Comparison of ENCODE assay signal across 5 cellular contexts in the genomic region with DNA sequence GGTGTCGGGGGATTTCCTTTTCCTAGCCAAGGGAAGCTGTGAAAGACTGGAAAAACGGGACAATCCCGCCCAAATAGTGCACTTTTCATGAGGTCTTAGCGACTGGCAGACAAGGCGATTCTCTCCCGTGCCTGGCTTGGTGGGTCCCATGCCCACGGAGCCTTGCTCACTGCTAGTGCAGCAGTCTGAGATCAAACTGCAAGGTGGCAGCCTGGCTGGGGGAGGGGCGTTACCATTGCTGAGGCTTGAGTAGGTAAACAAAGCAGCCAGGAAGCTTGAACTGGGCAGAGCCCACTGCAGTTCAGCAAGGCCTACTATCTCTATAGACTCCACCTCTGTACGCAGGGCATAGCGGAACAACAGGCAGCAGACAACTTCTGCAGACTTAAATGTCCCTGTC. TPM values are rescaled to one million over a fixed set of nuclear protein-coding genes. Genes with fewer than 3 reads are reported as not detected.
DNase-seq lines count a peak whose midpoint lies in the region; ATAC-seq, FAIRE-seq and TF ChIP-seq lines count a peak whose summit lies in the region.
"Not testable (repeated sequence)": the region's sequence is repeated elsewhere in the genome, so short reads cannot be mapped to it uniquely, and the experiment has no call there.

No MANE protein-coding gene starts in this region.

- not testable (repeated sequence) for H3K79me2 ChIP-seq in HepG2 (ENCODE audit: insufficient read depth, low read length)

- H4K20me1 ChIP-seq in HepG2 (ENCODE audit: insufficient read depth, low read length): not testable (repeated sequence)

- in situ Hi-C loops in HepG2 (cut with HindIII; ENCODE audit: extremely low pct_ligation_motif_present, low pct_unique_long_range_greater_than_20kb): not testable (repeated sequence)

- not testable (repeated sequence) for H3K9me3 ChIP-seq in HepG2 (ENCODE audit: low read length); stomach

- POLR2A ChIA-PET in HepG2 (lab: Yijun Ruan, JAX): interaction anchor here (0.8 to 1.9 kb wide), 2 partner anchors 8 to 10 kb away, joined by 3 to 10 read pairs; no protein-coding TSS in a partner anchor

- ATAC-seq in HepG2: peak; percentile 95

- H3K4me1 ChIP-seq in HepG2 (ENCODE audit: insufficient read depth, low read length): peaks cover 46% of the 10 kb centered on the region
- H3K4me1 ChIP-seq in stomach: not testable (repeated sequence)

- peak overlapping the region in 1 of 3 experiments; percentile 41; a peak in 2 of 6 replicates for H3K4me3 ChIP-seq in HepG2 (replicated peaks in 1 of 3; ENCODE audit: insufficient read depth in 1 of 3, low read depth in 2 of 3, low read length in 3 of 3)
- H3K4me3 ChIP-seq in stomach: not testable (repeated sequence)

- TF ChIP-seq EP300 in HepG2 (IDR thresholded peaks at IDR 0.05; ENCODE audit: low read depth in 2 of 2, low read length in 2 of 2); HepG2 (CRISPR knock-in tag; IDR thresholded peaks at IDR 0.05; ENCODE audit: borderline replicate concordance); stomach (IDR thresholded peaks at IDR 0.05): not testable (repeated sequence)

- TF ChIP-seq POLR2A in HepG2 (IDR thresholded peaks at IDR 0.05; ENCODE audit: insufficient read depth in 1 of 2, low read depth in 2 of 2, low read length in 2 of 2); stomach (IDR thresholded peaks at IDR 0.05): not testable (repeated sequence)

- H3K36me3 ChIP-seq in HepG2 (replicated peaks in 1 of 2; ENCODE audit: control insufficient read depth in 1 of 2, insufficient read depth in 2 of 2, low read length in 2 of 2); stomach: not testable (repeated sequence)

- FAIRE-seq in HepG2 (lab: Jason Lieb, UNC): peak; percentile 40

- H3K9ac ChIP-seq in HepG2 (ENCODE audit: insufficient read depth, low read depth, low read length): peak overlapping the region; percentile 44; the same call in 1 of the 2 replicates

- TF ChIP-seq CTCF in HepG2 (CRISPR knock-in tag; IDR thresholded peaks at IDR 0.05); stomach (IDR thresholded peaks at IDR 0.05): not testable (repeated sequence)

- peak overlapping the region; percentile 70 for H3K4me2 ChIP-seq in HepG2 (ENCODE audit: low read depth, low read length)

- H3K27ac ChIP-seq in HepG2 (ENCODE audit: extremely low read length, insufficient read depth, low read length): peak overlapping the region; percentile 38
- H3K27ac ChIP-seq in stomach: not testable (repeated sequence)

- not testable (repeated sequence) for BruUV-seq in HepG2 (replicated peaks; lab: Mats Ljungman, UMichigan)

- TF ChIP-seq RAD21 in HepG2 (CRISPR knock-in tag; IDR thresholded peaks at IDR 0.05): not testable (repeated sequence)

- intact Hi-C loops in HepG2 (cut with micrococcal nuclease; ENCODE audit: unreplicated experiment): loop anchor here (5.0 kb wide), 1 partner anchor 41 kb away; the partner anchor contains the start of gene CCDC34
- intact Hi-C loops in stomach (cut with DNase I; ENCODE audit: low total_unique reads): not testable (repeated sequence)

- CTCF ChIA-PET in HepG2 (lab: Yijun Ruan, JAX; ENCODE audit: low intra/inter-chr PET ratio, low total read pairs): not testable (repeated sequence)

- 33% methylated on average over 7 of the region's 10 CpGs for WGBS in HepG2 (ENCODE audit: low lambda C conversion rate)
- WGBS in stomach, 5 donors: 71 to 82% (median 76%) methylated on average over 10 of the region's 10 CpGs

- H3K27me3 ChIP-seq in HepG2 (ENCODE audit: control insufficient read depth in 1 of 2, insufficient read depth in 2 of 2, low read length in 2 of 2); stomach: not testable (repeated sequence)

- not testable (repeated sequence) for H2AFZ ChIP-seq in HepG2 (ENCODE audit: low read length)

- peak; percentile 28 for DNase-seq in COLO668 (lab: John Stamatoyannopoulos, UW; ENCODE audit: unreplicated experiment)
- DNase-seq in HT-29 (ENCODE audit: low spot score): peak; percentile 61
- DNase-seq in NCI-H510A (lab: John Stamatoyannopoulos, UW): peak; percentile 7
- peak; percentile 73 for DNase-seq in HepG2 (ENCODE audit: low spot score)
- peak; percentile 36 for DNase-seq in stomach

TF ChIP-seq in HepG2, 621 proteins besides CTCF, POLR2A, EP300 and RAD21 (continues in another document):
- TF ChIP-seq GATAD2A (CRISPR knock-in tag; IDR thresholded peaks at IDR 0.05) (peak; percentile 66), ZNF687 (CRISPR knock-in tag; IDR thresholded peaks at IDR 0.05) (peak; percentile 80)
- TF ChIP-seq, protein P1, sequence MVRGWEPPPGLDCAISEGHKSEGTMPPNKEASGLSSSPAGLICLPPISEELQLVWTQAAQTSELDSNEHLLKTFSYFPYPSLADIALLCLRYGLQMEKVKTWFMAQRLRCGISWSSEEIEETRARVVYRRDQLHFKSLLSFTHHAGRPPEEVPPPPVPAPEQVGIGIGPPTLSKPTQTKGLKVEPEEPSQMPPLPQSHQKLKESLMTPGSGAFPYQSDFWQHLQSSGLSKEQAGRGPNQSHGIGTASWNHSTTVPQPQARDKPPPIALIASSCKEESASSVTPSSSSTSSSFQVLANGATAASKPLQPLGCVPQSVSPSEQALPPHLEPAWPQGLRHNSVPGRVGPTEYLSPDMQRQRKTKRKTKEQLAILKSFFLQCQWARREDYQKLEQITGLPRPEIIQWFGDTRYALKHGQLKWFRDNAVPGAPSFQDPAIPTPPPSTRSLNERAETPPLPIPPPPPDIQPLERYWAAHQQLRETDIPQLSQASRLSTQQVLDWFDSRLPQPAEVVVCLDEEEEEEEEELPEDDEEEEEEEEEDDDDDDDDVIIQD (CRISPR knock-in tag; IDR thresholded peaks at IDR 0.05; ENCODE audit: low read depth): peak; percentile 52; the same call in 1 of the 2 replicates

RNA-seq across cellular contexts. Expression of gene CCDC34, which starts 41.7 kb away (rescaled TPM):
- total RNA-seq in HT-29 (2014; rRNA removed; shearing (Covaris generic)): 7.1 and 10.1 TPM in 2 replicates
- total RNA-seq in HepG2 (2016; rRNA removed; fragmentation: Illumina TruSeq; extraction: Trizol) (34.3 and 37.9 TPM in 2 replicates), stomach (10 to 100 TPM in 1 of 5 donors, 1 to 10 TPM in 2, under 1 TPM in 1, not detected in 1; 0.89 to 65.8 (median 6.0) TPM)
- 10.7 and 11.6 TPM in 2 replicates for total RNA-seq in HepG2 (2016; cell fraction: cytosol; rRNA removed; fragmentation: Illumina TruSeq; extraction: Trizol; ENCODE audit: low read depth)
- 35.1 and 40.9 TPM in 2 replicates for total RNA-seq in HepG2 (2016; cell fraction: insoluble cytoplasmic fraction; rRNA removed; fragmentation: Illumina TruSeq; extraction: Trizol)
- total RNA-seq in HepG2 (2016; cell fraction: membrane; rRNA removed; fragmentation: Illumina TruSeq; extraction: Trizol): 18.2 and 19.0 TPM in 2 replicates
- 16.1 and 19.6 TPM in 2 replicates for total RNA-seq in HepG2 (2016; cell fraction: nucleus; rRNA removed; fragmentation: Illumina TruSeq; extraction: Trizol)
- polyA plus RNA-seq in HepG2 (2011; rRNA removed) (3.2 and 7.6 TPM in 2 replicates), stomach (10 to 100 TPM in 2 of 3 donors, 1 to 10 TPM in 1; 7.0 to 25.2 (median 11.7) TPM)
- polyA plus RNA-seq in HepG2 (2011; cell fraction: cytosol; rRNA removed): 3.7 and 5.9 TPM in 2 replicates
- polyA plus RNA-seq in HepG2 (2011; cell fraction: nucleus; rRNA removed): 2.3 and 2.6 TPM in 2 replicates
- polyA plus RNA-seq in HepG2 (2012): 7.7 and 20.2 TPM in 2 replicates
- 7.5 and 10.1 TPM in 2 replicates for polyA plus RNA-seq in HepG2 (2016; cell fraction: cytosol; fragmentation: Illumina TruSeq; extraction: Trizol; ENCODE audit: low read depth)
- polyA plus RNA-seq in HepG2 (2016; cell fraction: insoluble cytoplasmic fraction; fragmentation: Illumina TruSeq; extraction: Trizol; ENCODE audit: low read depth): 54.7 and 54.9 TPM in 2 replicates
- polyA plus RNA-seq in HepG2 (2016; cell fraction: membrane; fragmentation: Illumina TruSeq; extraction: Trizol; ENCODE audit: low read depth): 14.2 and 15.6 TPM in 2 replicates
- polyA plus RNA-seq in HepG2 (2016; cell fraction: nucleus; fragmentation: Illumina TruSeq; extraction: Trizol; ENCODE audit: insufficient read depth, low read depth): 22.5 and 25.2 TPM in 2 replicates
- polyA minus RNA-seq in HepG2 (2011; rRNA and poly(A)+ RNA removed; ENCODE audit: low replicate concordance): 6.1 and 10.4 TPM in 2 replicates
- polyA minus RNA-seq in HepG2 (2011; cell fraction: cytosol; rRNA and poly(A)+ RNA removed): 3.0 and 3.5 TPM in 2 replicates
- 15.7 and 17.0 TPM in 2 replicates for polyA minus RNA-seq in HepG2 (2011; cell fraction: nucleus; rRNA and poly(A)+ RNA removed)

Comparison
In these comparisons a context has a peak if more than half of its experiments do, and no peak if none do; other contexts are left out.
1. DNase-seq: peak in every context shown above with its lines; median percentile 73 in HepG2; 61 in HT-29; 36 in stomach; 28 in COLO668; 7 in NCI-H510A.